Comparison of ENCODE assay signal across 9 cellular contexts in genomic region chr5:10552183-10553143, GRCh38. TPM values are rescaled to one million over a fixed set of nuclear protein-coding genes. Genes with fewer than 3 reads are reported as not detected.
DNase-seq lines count a peak whose midpoint lies in the region; ATAC-seq, FAIRE-seq and TF ChIP-seq lines count a peak whose summit lies in the region.
"Had no signal": no experiment of that assay in that cellular context is flagged by ENCODE, and none has a peak within 500 bp of the region (broad histone marks: within the 10 kb centered on the region; RNA-seq: fewer than 3 reads in every experiment).

No MANE protein-coding gene starts in this region.

- no peaks in the 10 kb centered on the region for H3K79me2 ChIP-seq in astrocyte (ENCODE audit: insufficient read depth, low read length)

- no peak for TF ChIP-seq POLR2A in sigmoid colon (IDR thresholded peaks at IDR 0.05)

- no peak for FAIRE-seq in astrocyte (lab: Jason Lieb, UNC)

- peak overlapping the region; percentile 70 for H3K9ac ChIP-seq in astrocyte (ENCODE audit: low read length)

- H3K27me3 ChIP-seq in astrocyte (ENCODE audit: insufficient read depth, low read length) (no peaks in the 10 kb centered on the region), sigmoid colon (peaks cover 0 to 39% (median 3%) of the 10 kb centered on the region in 3 donors)
- H3K27me3 ChIP-seq: ascending aorta had no signal

- peaks cover 2% of the 10 kb centered on the region for H3K9me3 Mint-ChIP-seq in activated CD4-positive, alpha-beta T cell treated with anti-CD3 and anti-CD28 coated beads for 36 hours (ENCODE audit: low read depth)
- peaks cover 4% of the 10 kb centered on the region for H3K9me3 Mint-ChIP-seq in astrocyte (ENCODE audit: unreplicated experiment)

- H2AFZ ChIP-seq in astrocyte (ENCODE audit: low read depth, low read length) = no peak overlapping the region

- CTCF ChIA-PET in activated CD4-positive, alpha-beta T cell treated with anti-CD3 and anti-CD28 coated beads for 36 hours (lab: Charles Lee) = interaction anchor here (1.0 kb wide), 1 partner anchor 27 kb away, joined by 3 read pairs; no protein-coding TSS in a partner anchor

- no peak overlapping the region for H3K4me3 Mint-ChIP-seq in activated CD4-positive, alpha-beta T cell treated with anti-CD3 and anti-CD28 coated beads for 36 hours
- H3K4me3 Mint-ChIP-seq in astrocyte (ENCODE audit: unreplicated experiment) = peak overlapping the region; percentile 5

- peaks cover 4% of the 10 kb centered on the region for H3K27me3 Mint-ChIP-seq in activated CD4-positive, alpha-beta T cell treated with anti-CD3 and anti-CD28 coated beads for 36 hours
- peaks cover 2% of the 10 kb centered on the region for H3K27me3 Mint-ChIP-seq in astrocyte (ENCODE audit: low read depth, unreplicated experiment)

- no peaks in the 10 kb centered on the region for H4K20me1 ChIP-seq in astrocyte (ENCODE audit: insufficient read depth, low read length)

- no peak for TF ChIP-seq EP300 in sigmoid colon (IDR thresholded peaks at IDR 0.05)

- DNase-seq in activated CD4-positive, alpha-beta T cell treated with anti-CD3 and anti-CD28 coated beads for 36 hours = no peak
- no peak for DNase-seq in activated CD4-positive, alpha-beta T cell treated with anti-CD3 and anti-CD28 coated beads for 48 hours
- DNase-seq in astrocyte (ENCODE audit: low read depth) = peak; percentile 70
- DNase-seq in sigmoid colon = peak; percentile 52
- no peak for DNase-seq in GM10266 (ENCODE audit: extremely low spot score)
- no peak for DNase-seq in NCI-H774 (lab: John Stamatoyannopoulos, UW)
- DNase-seq in stimulated activated naive CD4-positive, alpha-beta T cell treated with Interleukin-2 at 50 U/mL for 16 hours (lab: John Stamatoyannopoulos, UW) = no peak

- POLR2A ChIA-PET in activated CD4-positive, alpha-beta T cell treated with anti-CD3 and anti-CD28 coated beads for 36 hours (lab: Charles Lee) = no interaction called here

- peaks cover 52% of the 10 kb centered on the region for H3K4me1 ChIP-seq in astrocyte (ENCODE audit: insufficient read depth, low read length)
- H3K4me1 ChIP-seq in sigmoid colon = peaks cover 0 to 4% (median 0%) of the 10 kb centered on the region in 4 donors

- TF ChIP-seq CTCF in astrocyte (IDR thresholded peaks at IDR 0.05; ENCODE audit: insufficient read depth, low read depth, low read length) (no peak), sigmoid colon (IDR thresholded peaks at IDR 0.05) (no peak), GM10266 (IDR thresholded peaks at IDR 0.05; ENCODE audit: control insufficient read depth, insufficient read depth, low read depth, missing control alignments) (no peak)

- H3K4me1 Mint-ChIP-seq in activated CD4-positive, alpha-beta T cell treated with anti-CD3 and anti-CD28 coated beads for 36 hours = peaks cover 7% of the 10 kb centered on the region
- H3K4me1 Mint-ChIP-seq in astrocyte (ENCODE audit: low read depth, unreplicated experiment) = peaks cover 49% of the 10 kb centered on the region

- no peak overlapping the region for H3K4me3 ChIP-seq in astrocyte (ENCODE audit: insufficient read depth, low read depth, low read length)
- H3K4me3 ChIP-seq in sigmoid colon = no peak overlapping the region
- H3K4me3 ChIP-seq: ascending aorta had no signal

- WGBS in sigmoid colon, 2 donors = 84 to 86% methylated on average over 14 of the region's 14 CpGs

- H3K27ac Mint-ChIP-seq in activated CD4-positive, alpha-beta T cell treated with anti-CD3 and anti-CD28 coated beads for 36 hours = peak overlapping the region; percentile 10
- H3K27ac Mint-ChIP-seq in astrocyte (ENCODE audit: unreplicated experiment) = peak overlapping the region; percentile 98

- no peaks in the 10 kb centered on the region for H3K36me3 Mint-ChIP-seq in activated CD4-positive, alpha-beta T cell treated with anti-CD3 and anti-CD28 coated beads for 36 hours (ENCODE audit: low read depth)
- no peaks in the 10 kb centered on the region for H3K36me3 Mint-ChIP-seq in astrocyte (ENCODE audit: low read depth, unreplicated experiment)

- ATAC-seq in activated CD4-positive, alpha-beta T cell treated with anti-CD3 and anti-CD28 coated beads for 36 hours = peak; percentile 58
- ATAC-seq in HG03196 (IDR thresholded peaks at IDR 0.05; ENCODE audit: unreplicated experiment) = peak; percentile 64

- H3K36me3 ChIP-seq in astrocyte (ENCODE audit: insufficient read depth, low read length) = no peaks in the 10 kb centered on the region
- H3K36me3 ChIP-seq in sigmoid colon = no peaks in the 10 kb centered on the region
- H3K36me3 ChIP-seq: ascending aorta had no signal

- peak overlapping the region; percentile 63 for H3K4me2 ChIP-seq in astrocyte (ENCODE audit: low read length)

- intact Hi-C loops in activated CD4-positive, alpha-beta T cell treated with anti-CD3 and anti-CD28 coated beads for 36 hours (cut with DNase I, micrococcal nuclease) = no loop called here
- intact Hi-C loops in sigmoid colon (cut with DNase I) = no loop called here

- H3K9me3 ChIP-seq in astrocyte (ENCODE audit: insufficient read depth, low read depth, low read length) = no peaks in the 10 kb centered on the region
- H3K9me3 ChIP-seq in sigmoid colon = no peaks in the 10 kb centered on the region
- H3K9me3 ChIP-seq: ascending aorta had no signal

- H3K27ac ChIP-seq in astrocyte (ENCODE audit: low read depth, low read length) (peak overlapping the region; percentile 86), sigmoid colon (peak overlapping the region in 3 of 4 donors; percentile 35 to 51 (median 45))
- H3K27ac ChIP-seq: ascending aorta had no signal

RNA-seq across cellular contexts. Expression of gene ANKRD33B, which starts 11.4 kb away (rescaled TPM):
- 1 to 10 TPM; 4.6 to 4.9 TPM for total RNA-seq in activated CD4-positive, alpha-beta T cell treated with anti-CD3 and anti-CD28 coated beads for 36 hours
- 13.5 and 22.7 TPM in 2 replicates for total RNA-seq in astrocyte
- total RNA-seq in sigmoid colon = 1 to 10 TPM; 2.7 to 4.6 (median 3.6) TPM
- polyA plus RNA-seq in sigmoid colon = 1 to 10 TPM in 2 of 3 donors, under 1 TPM in 1; 0.23 to 2.1 (median 1.2) TPM

Comparison
In these comparisons a context has a peak if more than half of its experiments do, and no peak if none do; other contexts are left out.
1. DNase-seq: peak in astrocyte (single experiment) and sigmoid colon (single experiment); none in activated CD4-positive, alpha-beta T cell treated with anti-CD3 and anti-CD28 coated beads for 36 hours (single experiment), activated CD4-positive, alpha-beta T cell treated with anti-CD3 and anti-CD28 coated beads for 48 hours (single experiment), GM10266 (single experiment), NCI-H774 (single experiment) and stimulated activated naive CD4-positive, alpha-beta T cell treated with Interleukin-2 at 50 U/mL for 16 hours (single experiment).